8 cellular contexts compared by ENCODE assay signal in genomic region chr1:40712997-40713396, GRCh38. TPM values are rescaled to one million over a fixed set of nuclear protein-coding genes. Genes with fewer than 3 reads are reported as not detected.
DNase-seq lines count a peak whose midpoint lies in the region; ATAC-seq, FAIRE-seq and TF ChIP-seq lines count a peak whose summit lies in the region.
"Had no signal": no experiment of that assay in that cellular context is flagged by ENCODE, and none has a peak within 500 bp of the region (broad histone marks: within the 10 kb centered on the region; RNA-seq: fewer than 3 reads in every experiment).

No MANE protein-coding gene starts in this region.

- no peaks in the 10 kb centered on the region for H4K20me1 ChIP-seq in OCI-LY3 (ENCODE audit: insufficient read depth, low read length)

- no peak overlapping the region for H3K4me3 Mint-ChIP-seq in chondrocyte (ENCODE audit: unreplicated experiment)
- H3K4me3 Mint-ChIP-seq in stimulated activated effector memory CD8-positive, alpha-beta T cell treated with anti-CD3 and anti-CD28 coated beads, Interleukin-12 subunit alpha, Interleukin-12 subunit beta, amount 100 ng/mL, for 72 hours, result peak overlapping the region; percentile 40

- H3K9me3 ChIP-seq in OCI-LY3 (ENCODE audit: insufficient read depth, low read length), result no peaks in the 10 kb centered on the region

- no peak overlapping the region for H2AFZ ChIP-seq in OCI-LY3 (ENCODE audit: low read depth, low read length)

- TF ChIP-seq CTCF in OCI-LY3 (IDR thresholded peaks at IDR 0.05; ENCODE audit: low read depth, low read length) (no peak), chondrocyte (IDR thresholded peaks at IDR 0.05) (no peak)

- H3K36me3 Mint-ChIP-seq in chondrocyte (ENCODE audit: low read depth), result no peaks in the 10 kb centered on the region
- no peaks in the 10 kb centered on the region for H3K36me3 Mint-ChIP-seq in stimulated activated effector memory CD8-positive, alpha-beta T cell treated with anti-CD3 and anti-CD28 coated beads, Interleukin-12 subunit alpha, Interleukin-12 subunit beta, amount 100 ng/mL, for 72 hours

- no peak for TF ChIP-seq POLR2A in GM12892 (IDR thresholded peaks at IDR 0.05; ENCODE audit: low read depth, low read length)

- no peaks in the 10 kb centered on the region for H3K9me3 Mint-ChIP-seq in chondrocyte (ENCODE audit: low read depth)
- no peaks in the 10 kb centered on the region for H3K9me3 Mint-ChIP-seq in stimulated activated effector memory CD8-positive, alpha-beta T cell treated with anti-CD3 and anti-CD28 coated beads, Interleukin-12 subunit alpha, Interleukin-12 subunit beta, amount 100 ng/mL, for 72 hours

- no peak overlapping the region for H3K4me3 ChIP-seq in OCI-LY3 (ENCODE audit: low read length)

- no peaks in the 10 kb centered on the region for H3K27me3 Mint-ChIP-seq in chondrocyte (ENCODE audit: low read depth)

- DNase-seq in GM12892 (ENCODE audit: insufficient read length) (no peak), chondrocyte (ENCODE audit: low spot score) (no peak), anterior cingulate cortex (lab: John Stamatoyannopoulos, UW) (no peak), NCI-H2196 treated with DMSO at 0.1 percent for 48 hours (lab: John Stamatoyannopoulos, UW; ENCODE audit: unreplicated experiment) (no peak)
- DNase-seq in stimulated activated effector memory CD8-positive, alpha-beta T cell treated with anti-CD3 and anti-CD28 coated beads, Interleukin-12 subunit alpha, Interleukin-12 subunit beta, amount 100 ng/mL, for 72 hours (ENCODE audit: low spot score in 2 of 2), result no peak
- DNase-seq: substantia nigra had no signal

- peaks cover 65% of the 10 kb centered on the region for H3K79me2 ChIP-seq in OCI-LY3 (ENCODE audit: low read length)

- no peak overlapping the region for H3K9ac ChIP-seq in OCI-LY3 (ENCODE audit: low read length)

- H3K36me3 ChIP-seq in OCI-LY3 (replicated peaks; ENCODE audit: low read depth, low read length), result peaks cover 10% of the 10 kb centered on the region

- peaks cover 43% of the 10 kb centered on the region for H3K4me1 ChIP-seq in OCI-LY3 (ENCODE audit: low read length)

- peak overlapping the region; percentile 55 for H3K27ac Mint-ChIP-seq in chondrocyte (ENCODE audit: unreplicated experiment)
- H3K27ac Mint-ChIP-seq in stimulated activated effector memory CD8-positive, alpha-beta T cell treated with anti-CD3 and anti-CD28 coated beads, Interleukin-12 subunit alpha, Interleukin-12 subunit beta, amount 100 ng/mL, for 72 hours, result peak overlapping the region; percentile 82

- H3K4me2 ChIP-seq in OCI-LY3 (ENCODE audit: low read length), result peak overlapping the region; percentile 30; the same call in 1 of the 2 replicates

- FAIRE-seq in GM12892 (lab: Jason Lieb, UNC), result peak; percentile 81

- no peak for ATAC-seq in stimulated activated effector memory CD8-positive, alpha-beta T cell treated with anti-CD3 and anti-CD28 coated beads, Interleukin-12 subunit alpha, Interleukin-12 subunit beta, amount 100 ng/mL, for 72 hours
- no peak for ATAC-seq in GM19328 (IDR thresholded peaks at IDR 0.05; ENCODE audit: unreplicated experiment)

- H3K4me1 Mint-ChIP-seq in chondrocyte (ENCODE audit: low read depth), result peaks cover 58% of the 10 kb centered on the region
- peaks cover 64% of the 10 kb centered on the region for H3K4me1 Mint-ChIP-seq in stimulated activated effector memory CD8-positive, alpha-beta T cell treated with anti-CD3 and anti-CD28 coated beads, Interleukin-12 subunit alpha, Interleukin-12 subunit beta, amount 100 ng/mL, for 72 hours

- no peaks in the 10 kb centered on the region for H3K27me3 ChIP-seq in OCI-LY3 (ENCODE audit: low read depth, low read length)

- peak overlapping the region; percentile 25 for H3K27ac ChIP-seq in OCI-LY3 (ENCODE audit: low read length)

RNA-seq across cellular contexts. Expression of gene NFYC, which starts 21.5 kb away (rescaled TPM):
- polyA plus RNA-seq in GM12892 (2012; ENCODE audit: missing spikeins), result 34.7 TPM
- total RNA-seq in chondrocyte, result 34.2 to 49.2 TPM (median 35.8 TPM) in 3 replicates

RNA-seq across cellular contexts. Expression of gene RIMS3, which starts 47.5 kb away (rescaled TPM):
- 0.21 TPM for polyA plus RNA-seq in GM12892 (2012; ENCODE audit: missing spikeins)
- total RNA-seq in chondrocyte, result 4.8 to 26.3 TPM (median 26.0 TPM) in 3 replicates
